8 cellular contexts compared by ENCODE assay signal in the genomic region with DNA sequence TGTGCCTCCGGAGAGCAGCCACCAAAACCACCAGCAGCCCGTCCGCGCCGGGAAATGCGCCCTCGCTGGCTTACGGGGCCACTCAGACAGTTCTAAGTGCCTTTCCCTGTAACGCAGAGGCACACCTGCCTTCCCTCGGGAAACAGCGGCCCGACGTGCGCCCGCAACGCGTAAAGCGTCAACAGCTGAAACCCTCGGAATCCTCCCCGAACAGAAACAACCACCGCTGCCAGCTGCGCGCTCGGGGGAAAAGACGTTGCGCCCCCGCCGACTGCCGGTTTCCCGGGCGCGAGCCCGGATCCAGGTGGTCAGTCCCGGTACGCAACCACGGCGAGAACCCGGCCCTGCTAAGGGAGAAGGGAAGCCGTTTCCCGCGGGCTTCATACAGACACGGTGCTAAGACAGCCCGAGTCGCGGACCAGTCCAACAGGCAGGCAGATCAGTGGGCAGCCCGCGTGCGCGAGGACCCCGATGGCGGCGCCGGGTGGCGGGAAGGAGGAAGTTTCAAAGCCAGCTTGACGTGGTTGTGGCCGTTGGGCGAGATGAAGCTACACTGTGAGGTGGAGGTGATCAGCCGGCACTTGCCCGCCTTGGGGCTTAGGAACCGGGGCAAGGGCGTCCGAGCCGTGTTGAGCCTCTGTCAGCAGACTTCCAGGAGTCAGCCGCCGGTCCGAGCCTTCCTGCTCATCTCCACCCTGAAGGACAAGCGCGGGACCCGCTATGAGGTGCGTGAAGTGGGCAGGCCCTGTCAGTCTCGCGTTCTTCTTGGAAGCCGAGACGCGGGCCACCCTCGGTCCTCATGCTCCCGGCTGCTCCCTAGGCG. TPM values are rescaled to one million over a fixed set of nuclear protein-coding genes. Genes with fewer than 3 reads are reported as not detected.
DNase-seq lines count a peak whose midpoint lies in the region; ATAC-seq, FAIRE-seq and TF ChIP-seq lines count a peak whose summit lies in the region.

A gene with protein sequence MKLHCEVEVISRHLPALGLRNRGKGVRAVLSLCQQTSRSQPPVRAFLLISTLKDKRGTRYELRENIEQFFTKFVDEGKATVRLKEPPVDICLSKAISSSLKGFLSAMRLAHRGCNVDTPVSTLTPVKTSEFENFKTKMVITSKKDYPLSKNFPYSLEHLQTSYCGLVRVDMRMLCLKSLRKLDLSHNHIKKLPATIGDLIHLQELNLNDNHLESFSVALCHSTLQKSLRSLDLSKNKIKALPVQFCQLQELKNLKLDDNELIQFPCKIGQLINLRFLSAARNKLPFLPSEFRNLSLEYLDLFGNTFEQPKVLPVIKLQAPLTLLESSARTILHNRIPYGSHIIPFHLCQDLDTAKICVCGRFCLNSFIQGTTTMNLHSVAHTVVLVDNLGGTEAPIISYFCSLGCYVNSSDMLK (plus strand): TSS at position 462 of the 823 bp plus-strand sequence. CDS start 81 bp downstream, at position 543.

- H3K4me2 ChIP-seq in astrocyte (ENCODE audit: low read length): peak within 1 kb of the TSS; percentile 88

- peaks cover 6% of the 10 kb centered on the region for H3K36me3 ChIP-seq in astrocyte (ENCODE audit: insufficient read depth, low read length)
- no peaks in the 10 kb centered on the region for H3K36me3 ChIP-seq in aorta (ENCODE audit: control insufficient read depth in 1 of 2, insufficient read depth in 2 of 2, low read length in 1 of 2)

- H3K79me2 ChIP-seq in astrocyte (ENCODE audit: insufficient read depth, low read length): peaks cover 52% of the 10 kb centered on the region

- peak within 1 kb of the TSS; percentile 98 for H3K9ac ChIP-seq in astrocyte (ENCODE audit: low read length)

- H4K20me1 ChIP-seq in astrocyte (ENCODE audit: insufficient read depth, low read length): no peaks in the 10 kb centered on the region

- H3K27me3 Mint-ChIP-seq in astrocyte (ENCODE audit: low read depth, unreplicated experiment): no peaks in the 10 kb centered on the region

- peak within 1 kb of the TSS; percentile 92 for H3K27ac Mint-ChIP-seq in astrocyte (ENCODE audit: unreplicated experiment)

- H3K9me3 ChIP-seq in astrocyte (ENCODE audit: insufficient read depth, low read depth, low read length) (no peaks in the 10 kb centered on the region), aorta (ENCODE audit: control insufficient read depth, low read length) (no peaks in the 10 kb centered on the region)

- peaks cover 8% of the 10 kb centered on the region for H3K4me1 ChIP-seq in astrocyte (ENCODE audit: insufficient read depth, low read length)
- no peaks in the 10 kb centered on the region for H3K4me1 ChIP-seq in aorta (ENCODE audit: control insufficient read depth in 1 of 2, insufficient read depth in 2 of 2, low read length in 2 of 2)

- peaks cover 5% of the 10 kb centered on the region for H3K4me1 Mint-ChIP-seq in astrocyte (ENCODE audit: low read depth, unreplicated experiment)

- peak; percentile 55 for ATAC-seq in GM18502 (IDR thresholded peaks at IDR 0.05; ENCODE audit: poor library complexity, unreplicated experiment)
- ATAC-seq in HG02885 (IDR thresholded peaks at IDR 0.05; ENCODE audit: poor library complexity, unreplicated experiment): peak; percentile 56
- peak; percentile 95 for ATAC-seq in aorta (ENCODE audit: low FRiP score)

- H2AFZ ChIP-seq in astrocyte (ENCODE audit: low read depth, low read length): peak within 1 kb of the TSS; percentile 98

- H3K9me3 Mint-ChIP-seq in astrocyte (ENCODE audit: unreplicated experiment): no peaks in the 10 kb centered on the region

- H3K4me3 ChIP-seq in astrocyte (ENCODE audit: insufficient read depth, low read depth, low read length) (peak within 1 kb of the TSS; percentile 79), aorta (ENCODE audit: low read length in 2 of 2) (peak within 1 kb of the TSS; percentile 65 to 73)

- no peak for TF ChIP-seq CTCF in astrocyte (IDR thresholded peaks at IDR 0.05; ENCODE audit: insufficient read depth, low read depth, low read length)

- H3K27me3 ChIP-seq in astrocyte (ENCODE audit: insufficient read depth, low read length) (no peaks in the 10 kb centered on the region), aorta (ENCODE audit: control insufficient read depth in 1 of 2, insufficient read depth in 2 of 2, low read length in 1 of 2) (no peaks in the 10 kb centered on the region)

- 0% methylated on average over 64 to 78 of the region's 78 CpGs for WGBS in aorta, 2 donors

- H3K27ac ChIP-seq in astrocyte (ENCODE audit: low read depth, low read length): peak within 1 kb of the TSS; percentile 98
- peak within 1 kb of the TSS in 1 of 2 donors; percentile 89 for H3K27ac ChIP-seq in aorta (ENCODE audit: low read depth in 1 of 2, low read length in 2 of 2)

- peak within 1 kb of the TSS; percentile 99 for H3K4me3 Mint-ChIP-seq in astrocyte (ENCODE audit: unreplicated experiment)

- FAIRE-seq in astrocyte (lab: Jason Lieb, UNC): no peak

- H3K36me3 Mint-ChIP-seq in astrocyte (ENCODE audit: low read depth, unreplicated experiment): peaks cover 2% of the 10 kb centered on the region

- DNase-seq in NCI-H1694 treated with DMSO at 0.1 percent for 48 hours (lab: John Stamatoyannopoulos, UW) (peak; percentile 81), T-helper 22 cell (ENCODE audit: low read depth) (peak; percentile 64), astrocyte (ENCODE audit: low read depth) (peak; percentile 73), hepatic stellate cell (ENCODE audit: low spot score) (peak; percentile 81), retina (peak; percentile 99), aorta (peak; percentile 92 to 96)

- intact Hi-C loops in aorta (cut with DNase I): no loop called here

RNA-seq across cellular contexts. Expression of the gene that starts here (rescaled TPM):
- total RNA-seq in astrocyte (9.9 and 10.0 TPM in 2 replicates), aorta (1 to 10 TPM; 5.2 to 5.3 TPM)
- polyA plus RNA-seq in aorta: 10 to 100 TPM in 1 of 2 donors, 1 to 10 TPM in 1; 5.9 to 14.3 TPM
